ENCODE assay signal across 12 cellular contexts in genomic region chr6:130776287-130776925, GRCh38. TPM values are rescaled to one million over a fixed set of nuclear protein-coding genes. Genes with fewer than 3 reads are reported as not detected.
DNase-seq lines count a peak whose midpoint lies in the region; ATAC-seq, FAIRE-seq and TF ChIP-seq lines count a peak whose summit lies in the region.
"Had no signal": no experiment of that assay in that cellular context is flagged by ENCODE, and none has a peak within 500 bp of the region (broad histone marks: within the 10 kb centered on the region; RNA-seq: fewer than 3 reads in every experiment).

No MANE protein-coding gene starts in this region.

- 32 to 48% methylated on average over 3 of the region's 3 CpGs for WGBS in body of pancreas, 2 donors

- FAIRE-seq in GM12892 (lab: Jason Lieb, UNC), result peak; percentile 87

- H3K36me3 ChIP-seq in body of pancreas (replicated peaks in 1 of 2; ENCODE audit: insufficient read depth in 1 of 2, low read depth in 2 of 2), result no peaks in the 10 kb centered on the region

- no peak overlapping the region for H3K27ac ChIP-seq in body of pancreas

- TF ChIP-seq CTCF in body of pancreas (IDR thresholded peaks at IDR 0.05), result no peak

- H3K4me1 ChIP-seq in body of pancreas, result no peaks in the 10 kb centered on the region

- H3K9me3 ChIP-seq in body of pancreas, result peaks cover 0 to 3% (median 0%) of the 10 kb centered on the region in 3 donors

- H3K4me3 ChIP-seq in body of pancreas, result no peak overlapping the region

- intact Hi-C loops in body of pancreas (cut with DNase I), result no loop called here

- DNase-seq in GM12892 (ENCODE audit: insufficient read length) (peak; percentile 15), OCI-M1 (lab: John Stamatoyannopoulos, UW) (peak; percentile 77), body of pancreas (no peak)
- no peak for DNase-seq in activated effector memory CD4-positive, alpha-beta T cell treated with Interleukin-2 at 50 U/mL for 16 hours
- DNase-seq in stimulated activated naive CD4-positive, alpha-beta T cell treated with Interleukin-2 at 50 U/mL for 16 hours (lab: John Stamatoyannopoulos, UW), result no peak
- DNase-seq: activated B cell treated with CpG ODN at 0.5 μM for 24 hours, aorta, COR-L47, foreskin fibroblast had no signal

- peak; percentile 95 for ATAC-seq in GM19438 (IDR thresholded peaks at IDR 0.05; ENCODE audit: low read depth, unreplicated experiment)
- peak; percentile 97 for ATAC-seq in HG03025 (IDR thresholded peaks at IDR 0.05; ENCODE audit: low FRiP score, unreplicated experiment)
- ATAC-seq in esophagus mucosa, result no peak
- ATAC-seq in body of pancreas, result no peak

- H3K27me3 ChIP-seq in body of pancreas, result no peaks in the 10 kb centered on the region

- no peak for TF ChIP-seq POLR2A in GM12892 (IDR thresholded peaks at IDR 0.05; ENCODE audit: low read depth, low read length)
- TF ChIP-seq POLR2A in body of pancreas (IDR thresholded peaks at IDR 0.05), result no peak

RNA-seq across cellular contexts. Expression of gene SMLR1, which starts 50.8 kb away (rescaled TPM):
- not detected for polyA plus RNA-seq in GM12892 (2012; ENCODE audit: missing spikeins)
- total RNA-seq in esophagus mucosa (not detected), body of pancreas (under 1 TPM in 1 of 2 donors, not detected in 1; 0.52 TPM)
- total RNA-seq: activated B cell treated with CpG ODN at 0.5 μM for 24 hours, aorta had no signal

Comparison
In these comparisons a context has a peak if more than half of its experiments do, and no peak if none do; other contexts are left out.
1. DNase-seq: peak in GM12892 (single experiment) and OCI-M1 (single experiment); none in activated effector memory CD4-positive, alpha-beta T cell treated with Interleukin-2 at 50 U/mL for 16 hours (single experiment), body of pancreas (0 of 4) and stimulated activated naive CD4-positive, alpha-beta T cell treated with Interleukin-2 at 50 U/mL for 16 hours (single experiment).
2. ATAC-seq: peak in GM19438 (single experiment) and HG03025 (single experiment); none in esophagus mucosa (single experiment) and body of pancreas (single experiment).